Comparison of ENCODE assay signal across 12 cellular contexts in genomic region chr2:192749606-192750200, GRCh38.
A peak's percentile ranks its signal among the peaks of the same experiment; 100 is the strongest.
DNase-seq lines count a peak whose midpoint lies in the region; ATAC-seq and TF ChIP-seq lines count a peak whose summit lies in the region.
"Had no signal": no experiment of that assay in that cellular context is flagged by ENCODE, and none has a peak within 500 bp of the region (broad histone marks: within the 10 kb centered on the region; RNA-seq: fewer than 3 reads in every experiment).

No MANE protein-coding gene starts in this region.

- DNase-seq in cardiac muscle cell (ENCODE audit: low read depth in 1 of 2, low spot score in 1 of 2) (peak; percentile 3 to 36), left ventricle myocardium inferior (no peak), endodermal cell (peak; percentile 48), amygdala (lab: John Stamatoyannopoulos, UW) (no peak)
- DNase-seq: CD4-positive, alpha-beta memory T cell; T-helper 9 cell had no signal

- H4K20me1 ChIP-seq in OCI-LY1 (ENCODE audit: insufficient read depth, low read length) = no peaks in the 10 kb centered on the region

- no peaks in the 10 kb centered on the region for H3K79me2 ChIP-seq in OCI-LY1 (ENCODE audit: insufficient read depth, low read length)

- WGBS in endodermal cell (ENCODE audit: insufficient coverage in 1 of 2, insufficient read length in 1 of 2), 2 experiments = 80 to 93% methylated on average over 1 of the region's 1 CpG

- H3K27me3 ChIP-seq in cardiac muscle cell = no peaks in the 10 kb centered on the region
- H3K27me3 ChIP-seq in left ventricle myocardium inferior (ENCODE audit: low read depth) = no peaks in the 10 kb centered on the region
- H3K27me3 ChIP-seq in OCI-LY1 (ENCODE audit: insufficient read depth, low read length) = no peaks in the 10 kb centered on the region
- H3K27me3 ChIP-seq in endodermal cell (ENCODE audit: control insufficient read depth, insufficient read depth, low read length, poor library complexity, severe bottlenecking) = no peaks in the 10 kb centered on the region

- H3K4me2 ChIP-seq in OCI-LY1 (ENCODE audit: low read length) = no peak overlapping the region

- TF ChIP-seq CTCF in cardiac muscle cell (IDR thresholded peaks at IDR 0.05; ENCODE audit: low read depth, low read length) (no peak), left ventricle myocardium inferior (IDR thresholded peaks at IDR 0.05; ENCODE audit: borderline replicate concordance) (no peak), OCI-LY1 (IDR thresholded peaks at IDR 0.05; ENCODE audit: low read length) (peak; percentile 40), endodermal cell (conservative IDR thresholded peaks at IDR 0.05) (peak; percentile 75)

- no peaks in the 10 kb centered on the region for H3F3A ChIP-seq in OCI-LY1 (ENCODE audit: insufficient read depth, low read length)

- H3K4me3 Mint-ChIP-seq in endodermal cell = no peak overlapping the region
- H3K4me3 Mint-ChIP-seq: activated naive CD4-positive, alpha-beta T cell treated with anti-CD3 and anti-CD28 coated beads, Interleukin-2, amount 50 U/mL, for 24 hours; CD4-positive, alpha-beta memory T cell had no signal

- H3K9me3 Mint-ChIP-seq in endodermal cell = peaks cover 5% of the 10 kb centered on the region
- H3K9me3 Mint-ChIP-seq: activated naive CD4-positive, alpha-beta T cell treated with anti-CD3 and anti-CD28 coated beads, Interleukin-2, amount 50 U/mL, for 24 hours had no signal

- no peak for ATAC-seq in HG03521 (IDR thresholded peaks at IDR 0.05; ENCODE audit: unreplicated experiment)
- ATAC-seq in HG02852 (IDR thresholded peaks at IDR 0.05; ENCODE audit: unreplicated experiment) = no peak
- ATAC-seq in GM19035 (IDR thresholded peaks at IDR 0.05; ENCODE audit: unreplicated experiment) = no peak

- H3K27ac ChIP-seq in cardiac muscle cell (no peak overlapping the region), left ventricle myocardium inferior (replicated peaks) (no peak overlapping the region), OCI-LY1 (ENCODE audit: low read depth, low read length, poor library complexity, severe bottlenecking) (no peak overlapping the region), endodermal cell (ENCODE audit: low read depth, low read length) (no peak overlapping the region)
- H3K27ac ChIP-seq: HL-60 had no signal

- H3K9me2 ChIP-seq in OCI-LY1 (ENCODE audit: low read depth, low read length) = no peaks in the 10 kb centered on the region

- H3K4me1 Mint-ChIP-seq in endodermal cell = no peaks in the 10 kb centered on the region
- H3K4me1 Mint-ChIP-seq: activated naive CD4-positive, alpha-beta T cell treated with anti-CD3 and anti-CD28 coated beads, Interleukin-2, amount 50 U/mL, for 24 hours; CD4-positive, alpha-beta memory T cell had no signal

- no peaks in the 10 kb centered on the region for H3K4me1 ChIP-seq in cardiac muscle cell (ENCODE audit: low read depth)
- H3K4me1 ChIP-seq in left ventricle myocardium inferior = no peaks in the 10 kb centered on the region
- no peaks in the 10 kb centered on the region for H3K4me1 ChIP-seq in OCI-LY1 (ENCODE audit: insufficient read depth, low read length, severe bottlenecking)
- H3K4me1 ChIP-seq in endodermal cell (ENCODE audit: control insufficient read depth, insufficient read depth, low read length) = no peaks in the 10 kb centered on the region

- H3K9me3 ChIP-seq in cardiac muscle cell (ENCODE audit: low read depth) (no peaks in the 10 kb centered on the region), left ventricle myocardium inferior (replicated peaks) (peaks cover 5% of the 10 kb centered on the region), OCI-LY1 (ENCODE audit: low read length) (no peaks in the 10 kb centered on the region), endodermal cell (ENCODE audit: control insufficient read depth, low read length) (peaks cover 5% of the 10 kb centered on the region)

- no peak overlapping the region for H3K27ac Mint-ChIP-seq in endodermal cell
- H3K27ac Mint-ChIP-seq: activated naive CD4-positive, alpha-beta T cell treated with anti-CD3 and anti-CD28 coated beads, Interleukin-2, amount 50 U/mL, for 24 hours; CD4-positive, alpha-beta memory T cell had no signal

- intact Hi-C loops in left ventricle myocardium inferior (cut with micrococcal nuclease) = no loop called here

- no peaks in the 10 kb centered on the region for H3K36me3 ChIP-seq in cardiac muscle cell
- H3K36me3 ChIP-seq in left ventricle myocardium inferior = no peaks in the 10 kb centered on the region
- H3K36me3 ChIP-seq in OCI-LY1 (ENCODE audit: insufficient read depth, low read length) = no peaks in the 10 kb centered on the region
- no peaks in the 10 kb centered on the region for H3K36me3 ChIP-seq in endodermal cell (ENCODE audit: control insufficient read depth, insufficient read depth, low read length)

- no peak overlapping the region for H3K4me3 ChIP-seq in cardiac muscle cell
- no peak overlapping the region for H3K4me3 ChIP-seq in left ventricle myocardium inferior
- H3K4me3 ChIP-seq in OCI-LY1 (ENCODE audit: low read depth, low read length, poor library complexity, severe bottlenecking) = no peak overlapping the region
- H3K4me3 ChIP-seq in endodermal cell (ENCODE audit: low read length) = no peak overlapping the region

- H3K9ac ChIP-seq in OCI-LY1 (ENCODE audit: low read length) (no peak overlapping the region), endodermal cell (ENCODE audit: extremely low read depth, low read length, poor library complexity, severe bottlenecking) (no peak overlapping the region)

- no peak overlapping the region for H2AFZ ChIP-seq in OCI-LY1 (ENCODE audit: low read length)

- no peaks in the 10 kb centered on the region for H3K27me3 Mint-ChIP-seq in endodermal cell (ENCODE audit: insufficient read depth)
- H3K27me3 Mint-ChIP-seq: activated naive CD4-positive, alpha-beta T cell treated with anti-CD3 and anti-CD28 coated beads, Interleukin-2, amount 50 U/mL, for 24 hours; CD4-positive, alpha-beta memory T cell had no signal

- no peaks in the 10 kb centered on the region for H3K36me3 Mint-ChIP-seq in endodermal cell (ENCODE audit: low read depth)
- H3K36me3 Mint-ChIP-seq: activated naive CD4-positive, alpha-beta T cell treated with anti-CD3 and anti-CD28 coated beads, Interleukin-2, amount 50 U/mL, for 24 hours; CD4-positive, alpha-beta memory T cell had no signal

Comparison
In these comparisons a context has a peak if more than half of its experiments do, and no peak if none do; other contexts are left out.
1. DNase-seq: peak in cardiac muscle cell (2 of 2) and endodermal cell (single experiment); none in left ventricle myocardium inferior (single experiment) and amygdala (0 of 56).
2. CTCF ChIP-seq: peak in OCI-LY1 (single experiment) and endodermal cell (single experiment); none in cardiac muscle cell (single experiment) and left ventricle myocardium inferior (single experiment).